Comparison of ENCODE assay signal across 12 cellular contexts in genomic region chr13:45242070-45242469, GRCh38. TPM values are rescaled to one million over a fixed set of nuclear protein-coding genes. Genes with fewer than 3 reads are reported as not detected.
DNase-seq lines count a peak whose midpoint lies in the region; ATAC-seq, FAIRE-seq and TF ChIP-seq lines count a peak whose summit lies in the region.
"Had no signal": no experiment of that assay in that cellular context is flagged by ENCODE, and none has a peak within 500 bp of the region (broad histone marks: within the 10 kb centered on the region; RNA-seq: fewer than 3 reads in every experiment).

No MANE protein-coding gene starts in this region.

- intact Hi-C loops in PC-3 (cut with micrococcal nuclease) = no loop called here
- intact Hi-C loops in pancreas (cut with DNase I) = no loop called here

- no peak for ATAC-seq in PC-3
- ATAC-seq in pancreas = peak; percentile 77 to 91 (median 88)
- ATAC-seq in activated CD4-positive, CD25-positive, alpha-beta regulatory T cell treated with anti-CD3 and anti-CD28 coated beads, Interleukin-2, amount 50 U/mL, for 24 hours = no peak
- no peak for ATAC-seq in HG03135 (IDR thresholded peaks at IDR 0.05; ENCODE audit: unreplicated experiment)
- ATAC-seq in activated naive CD4-positive, alpha-beta T cell treated with anti-CD3 and anti-CD28 coated beads, Interleukin-2, amount 50 U/mL, for 72 hours = no peak
- ATAC-seq in HG03439 (IDR thresholded peaks at IDR 0.05; ENCODE audit: unreplicated experiment) = no peak
- ATAC-seq: GM12878 had no signal

- no peaks in the 10 kb centered on the region for H3K36me3 ChIP-seq in PC-3 (ENCODE audit: low read depth, low read length)
- H3K36me3 ChIP-seq in pancreas = no peaks in the 10 kb centered on the region

- no peak for FAIRE-seq in pancreas (lab: Jason Lieb, UNC)
- FAIRE-seq: GM12878 had no signal

- no peak overlapping the region for H3K9ac ChIP-seq in PC-3 (ENCODE audit: low read length)

- no TSS peak for BruUV-seq in PC-3 (replicated peaks; lab: Mats Ljungman, UMichigan)

- no peak overlapping the region for H3K4me2 ChIP-seq in PC-3 (ENCODE audit: low read length)

- H4K20me1 ChIP-seq in PC-3 (ENCODE audit: low read length) = no peaks in the 10 kb centered on the region

- H3K4me1 ChIP-seq in PC-3 (ENCODE audit: insufficient read depth, low read length) (no peaks in the 10 kb centered on the region), pancreas (peaks cover 0 to 9% (median 0%) of the 10 kb centered on the region in 3 donors)

- no peak overlapping the region for H3K27ac Mint-ChIP-seq in activated naive CD4-positive, alpha-beta T cell treated with anti-CD3 and anti-CD28 coated beads, Interleukin-2, amount 50 U/mL, for 72 hours
- H3K27ac Mint-ChIP-seq: T-helper 2 cell treated with Interferon-gamma antibody and Interleukin-4, amounts not matched to agents 5 μg/mL and 100 μg/mL, for 36 hours had no signal

- no peaks in the 10 kb centered on the region for H3F3A ChIP-seq in PC-3 (ENCODE audit: low read length, unreplicated experiment)

- CTCF ChIA-PET in PC-3 (lab: Charles Lee) = no interaction called here

- WGBS in pancreas, 2 donors = 7 to 8% methylated on average over 3 of the region's 3 CpGs

- H3K4me3 ChIP-seq in PC-3 (ENCODE audit: low read length) = no peak overlapping the region
- H3K4me3 ChIP-seq in fibroblast of mammary gland (ENCODE audit: control insufficient read depth, low read depth, low read length) = no peak overlapping the region
- no peak overlapping the region for H3K4me3 ChIP-seq in pancreas
- H3K4me3 ChIP-seq: GM12878 had no signal

- H3K36me3 Mint-ChIP-seq in activated naive CD4-positive, alpha-beta T cell treated with anti-CD3 and anti-CD28 coated beads, Interleukin-2, amount 50 U/mL, for 72 hours = no peaks in the 10 kb centered on the region

- peaks cover 23% of the 10 kb centered on the region; the same call in 1 of the 2 replicates for H3K79me2 ChIP-seq in PC-3 (ENCODE audit: low read length)

- POLR2A ChIA-PET in PC-3 (lab: Charles Lee; ENCODE audit: unreplicated experiment) = interaction anchor here (0.5 to 0.6 kb wide), 2 partner anchors 24 to 200 kb away, joined by 5 to 10 read pairs; no protein-coding TSS in a partner anchor

- no peak for TF ChIP-seq CTCF in PC-3 (conservative IDR thresholded peaks at IDR 0.05; ENCODE audit: low read depth, low read length)
- TF ChIP-seq CTCF in fibroblast of mammary gland (conservative IDR thresholded peaks at IDR 0.05; ENCODE audit: control insufficient read depth, insufficient read depth, low read depth, low read length) = no peak
- TF ChIP-seq CTCF in pancreas (IDR thresholded peaks at IDR 0.05) = no peak

- H3K9me2 ChIP-seq in PC-3 (replicated peaks; ENCODE audit: low read length) = no peaks in the 10 kb centered on the region

- no peak overlapping the region for H3K27ac ChIP-seq in PC-3 (ENCODE audit: low read length)
- H3K27ac ChIP-seq in pancreas = no peak overlapping the region

- H3K27me3 ChIP-seq in PC-3 (ENCODE audit: low read length) = no peaks in the 10 kb centered on the region
- no peaks in the 10 kb centered on the region for H3K27me3 ChIP-seq in pancreas

- DNase-seq in GM03348 (ENCODE audit: low spot score) (peak; percentile 62), PC-3 (peak; percentile 12), fibroblast of mammary gland (ENCODE audit: low read depth) (peak; percentile 56), pancreas (peak in 1 of 6 donors; percentile 23)
- DNase-seq in activated naive CD4-positive, alpha-beta T cell treated with anti-CD3 and anti-CD28 coated beads, Interleukin-2, amount 50 U/mL, for 72 hours (ENCODE audit: low spot score in 2 of 2) = no peak
- DNase-seq: NCI-H1694 treated with DMSO at 0.1 percent for 48 hours; stimulated activated CD4-positive, alpha-beta T cell treated with anti-CD3 and anti-CD28 coated beads, Interleukin-2, amount 100 ng/mL, for 24 hours had no signal

- no peak overlapping the region for H2AFZ ChIP-seq in PC-3 (ENCODE audit: low read length)

- H3K9me3 Mint-ChIP-seq in activated naive CD4-positive, alpha-beta T cell treated with anti-CD3 and anti-CD28 coated beads, Interleukin-2, amount 50 U/mL, for 72 hours = no peaks in the 10 kb centered on the region
- H3K9me3 Mint-ChIP-seq: T-helper 2 cell treated with Interferon-gamma antibody and Interleukin-4, amounts not matched to agents 5 μg/mL and 100 μg/mL, for 36 hours had no signal

- H3K9me3 ChIP-seq in PC-3 (ENCODE audit: low read length) = no peaks in the 10 kb centered on the region
- H3K9me3 ChIP-seq in pancreas = no peaks in the 10 kb centered on the region

RNA-seq across cellular contexts. Expression of gene KCTD4, which starts 41.2 kb away (rescaled TPM):
- not detected in 2 replicates for total RNA-seq in PC-3 (2014; rRNA removed)
- total RNA-seq in pancreas = under 1 TPM in 4 of 6 donors, not detected in 2; 0.09 to 0.21 (median 0.15) TPM
- polyA plus RNA-seq in pancreas = under 1 TPM; 0.11 to 0.28 TPM
- total RNA-seq in activated naive CD4-positive, alpha-beta T cell treated with anti-CD3 and anti-CD28 coated beads, Interleukin-2, amount 50 U/mL, for 72 hours = not detected
- total RNA-seq: GM12878 had no signal

Comparison
In these comparisons a context has a peak if more than half of its experiments do, and no peak if none do; other contexts are left out.
1. DNase-seq: peak in GM03348 (single experiment), PC-3 (single experiment) and fibroblast of mammary gland (single experiment); none in activated naive CD4-positive, alpha-beta T cell treated with anti-CD3 and anti-CD28 coated beads, Interleukin-2, amount 50 U/mL, for 72 hours (0 of 2).
2. ATAC-seq: peak in pancreas (4 of 4); none in PC-3 (single experiment), activated CD4-positive, CD25-positive, alpha-beta regulatory T cell treated with anti-CD3 and anti-CD28 coated beads, Interleukin-2, amount 50 U/mL, for 24 hours (0 of 2), HG03135 (single experiment), activated naive CD4-positive, alpha-beta T cell treated with anti-CD3 and anti-CD28 coated beads, Interleukin-2, amount 50 U/mL, for 72 hours (0 of 2) and HG03439 (single experiment).